Comparison of ENCODE assay signal across 2 cellular contexts in the genomic region with DNA sequence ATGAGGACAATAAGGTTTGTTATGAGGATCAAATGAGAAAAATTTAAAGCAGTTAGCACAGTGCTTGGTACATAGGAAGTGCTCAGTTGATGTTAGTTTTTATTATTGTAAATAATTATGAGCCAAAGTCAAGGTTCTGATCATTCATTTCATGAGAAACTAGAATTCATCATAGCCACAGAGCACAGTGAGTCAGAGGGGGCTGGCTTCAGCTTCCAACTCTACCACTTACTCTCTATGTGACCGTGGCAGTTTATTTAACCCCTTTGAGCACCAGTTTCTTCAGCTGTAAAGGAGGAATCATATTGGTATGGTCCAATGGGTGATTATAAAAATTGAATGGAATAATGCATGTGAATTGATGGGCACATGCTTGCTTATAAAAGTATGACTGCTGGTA.
TF ChIP-seq lines count a peak whose summit lies in the region.

No MANE protein-coding gene starts in this region.

TF ChIP-seq in IMR-90, 13 proteins besides CTCF, POLR2A, EP300 and RAD21:
- TF ChIP-seq FOS (IDR thresholded peaks at IDR 0.05; ENCODE audit: low read depth, low read length) (no peak), NFE2L2 (IDR thresholded peaks at IDR 0.05; ENCODE audit: low read depth, low read length) (no peak), MXI1 (IDR thresholded peaks at IDR 0.05; ENCODE audit: borderline replicate concordance, low read depth, low read length) (no peak), RCOR1 (IDR thresholded peaks at IDR 0.05; ENCODE audit: insufficient replicate concordance, low read length) (no peak), CHD1 (IDR thresholded peaks at IDR 0.05; ENCODE audit: low read depth, low read length) (no peak), MAFK (IDR thresholded peaks at IDR 0.05; ENCODE audit: low read depth, low read length) (no peak), MAZ (IDR thresholded peaks at IDR 0.05; ENCODE audit: borderline replicate concordance, low read depth, low read length) (no peak), RFX5 (IDR thresholded peaks at IDR 0.05; ENCODE audit: low read depth, low read length) (no peak)
- TF ChIP-seq, protein P1, sequence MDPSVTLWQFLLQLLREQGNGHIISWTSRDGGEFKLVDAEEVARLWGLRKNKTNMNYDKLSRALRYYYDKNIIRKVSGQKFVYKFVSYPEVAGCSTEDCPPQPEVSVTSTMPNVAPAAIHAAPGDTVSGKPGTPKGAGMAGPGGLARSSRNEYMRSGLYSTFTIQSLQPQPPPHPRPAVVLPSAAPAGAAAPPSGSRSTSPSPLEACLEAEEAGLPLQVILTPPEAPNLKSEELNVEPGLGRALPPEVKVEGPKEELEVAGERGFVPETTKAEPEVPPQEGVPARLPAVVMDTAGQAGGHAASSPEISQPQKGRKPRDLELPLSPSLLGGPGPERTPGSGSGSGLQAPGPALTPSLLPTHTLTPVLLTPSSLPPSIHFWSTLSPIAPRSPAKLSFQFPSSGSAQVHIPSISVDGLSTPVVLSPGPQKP (IDR thresholded peaks at IDR 0.05; ENCODE audit: borderline replicate concordance, low read depth, low read length), result no peak
TF ChIP-seq in IMR-90: peak in this region for 0.

TF ChIP-seq in endothelial cell of umbilical vein, 7 proteins besides CTCF, POLR2A, EP300 and RAD21:
- TF ChIP-seq FOS (IDR thresholded peaks at IDR 0.05; ENCODE audit: borderline replicate concordance, insufficient read depth, low read length) (peak; percentile 57), JUN (IDR thresholded peaks at IDR 0.05; ENCODE audit: borderline replicate concordance, insufficient read depth, insufficient read length, low read depth) (no peak)
